ENCODE assay signal across 8 cellular contexts in genomic region chr15:99507016-99507731, GRCh38. TPM values are rescaled to one million over a fixed set of nuclear protein-coding genes. Genes with fewer than 3 reads are reported as not detected.
DNase-seq lines count a peak whose midpoint lies in the region; ATAC-seq, FAIRE-seq and TF ChIP-seq lines count a peak whose summit lies in the region.
"Had no signal": no experiment of that assay in that cellular context is flagged by ENCODE, and none has a peak within 500 bp of the region (broad histone marks: within the 10 kb centered on the region; RNA-seq: fewer than 3 reads in every experiment).

No MANE protein-coding gene starts in this region.

- WGBS in IMR-90 (ENCODE audit: extremely low coverage in 2 of 2, insufficient read length in 1 of 2), 2 experiments = 7% methylated on average over 5 of the region's 13 CpGs; no CpG with 5 or more reads in 1 of the 2 experiments

- in situ Hi-C loops in IMR-90 (cut with MboI; ENCODE audit: low sequenced_read_pairs) = no loop called here

- H3K4me1 ChIP-seq in IMR-90 (ENCODE audit: control insufficient read depth, insufficient read depth, low read length) (peaks cover 21% of the 10 kb centered on the region), tibial artery (peaks cover 3 to 34% (median 21%) of the 10 kb centered on the region in 4 donors)

- H3K18ac ChIP-seq in IMR-90 (ENCODE audit: low read depth, low read length) = peak overlapping the region; percentile 11

- 0 out of 2 replicates have a peak overlapping the region, but pooled peaks have one; percentile 16 for H3K14ac ChIP-seq in IMR-90 (replicated peaks; ENCODE audit: low read depth, low read length)

- peaks cover 1% of the 10 kb centered on the region; the same call in 1 of the 2 replicates for H3K27me3 ChIP-seq in IMR-90 (ENCODE audit: control insufficient read depth, insufficient read depth, low read length)
- H3K27me3 ChIP-seq in SU-DHL-6 (ENCODE audit: low read length) = no peaks in the 10 kb centered on the region
- no peaks in the 10 kb centered on the region for H3K27me3 ChIP-seq in tibial artery

- H3K9me1 ChIP-seq in IMR-90 (ENCODE audit: insufficient read depth, low read length) = peaks cover 10% of the 10 kb centered on the region

- no peak for TF ChIP-seq POLR2A in IMR-90 (IDR thresholded peaks at IDR 0.05; ENCODE audit: low read depth, low read length)

- no peaks in the 10 kb centered on the region for H3K9me2 ChIP-seq in SU-DHL-6 (replicated peaks; ENCODE audit: insufficient read depth, low read length)

- POLR2A ChIA-PET in IMR-90 (lab: Charles Lee; ENCODE audit: unreplicated experiment) = no interaction called here

- no peak for TF ChIP-seq RAD21 in IMR-90 (IDR thresholded peaks at IDR 0.05; ENCODE audit: low read length)

- no peaks in the 10 kb centered on the region for H3F3A ChIP-seq in SU-DHL-6 (ENCODE audit: insufficient read depth)

- dilution Hi-C loops in IMR-90 (cut with HindIII; ENCODE audit: low sequenced_read_pairs, unreplicated experiment) = no loop called here

- ATAC-seq in IMR-90 (ENCODE audit: low read depth) = peak; percentile 87

- DNase-seq in IMR-90 = peak; percentile 88
- DNase-seq in immature natural killer cell = no peak
- DNase-seq in tibial artery = peak in 1 of 2 donors; percentile 37
- no peak for DNase-seq in DMS153 (lab: John Stamatoyannopoulos, UW)
- no peak for DNase-seq in urothelium cell line (ENCODE audit: low spot score)
- no peak for DNase-seq in GDM1 (lab: John Stamatoyannopoulos, UW)

- 0 out of 2 replicates have a peak overlapping the region, but pooled peaks have one; percentile 11 for H3K56ac ChIP-seq in IMR-90 (ENCODE audit: extremely low read depth, insufficient read depth, low read length)

- H3K9ac ChIP-seq in IMR-90 (ENCODE audit: low read depth, low read length) (peak overlapping the region; percentile 41), SU-DHL-6 (ENCODE audit: low read length) (no peak overlapping the region)

- peak overlapping the region; percentile 12 for H2BK5ac ChIP-seq in IMR-90 (ENCODE audit: low read depth, low read length, poor library complexity, severe bottlenecking)

- H3K36me3 Mint-ChIP-seq in immature natural killer cell = no peaks in the 10 kb centered on the region

- H4K5ac ChIP-seq in IMR-90 (ENCODE audit: low read depth, low read length) = peak overlapping the region; percentile 14

- no peak overlapping the region for H2BK15ac ChIP-seq in IMR-90 (ENCODE audit: low read depth, low read length)

- H2BK120ac ChIP-seq in IMR-90 (ENCODE audit: low read depth, low read length) = peak overlapping the region; percentile 61

- H3K4ac ChIP-seq in IMR-90 (ENCODE audit: low read depth, low read length) = peak overlapping the region; percentile 55

- no peak overlapping the region for H3K23ac ChIP-seq in IMR-90 (ENCODE audit: low read depth, low read length)

- TF ChIP-seq CTCF in IMR-90 (conservative IDR thresholded peaks at IDR 0.05; ENCODE audit: low read depth, low read length) (no peak), SU-DHL-6 (IDR thresholded peaks at IDR 0.05; ENCODE audit: insufficient read depth, low read length, poor library complexity, severe bottlenecking) (no peak), tibial artery (IDR thresholded peaks at IDR 0.05) (no peak)

- H3K9me3 ChIP-seq in IMR-90 (ENCODE audit: control insufficient read depth, insufficient read depth, low read length) (no peaks in the 10 kb centered on the region), SU-DHL-6 (ENCODE audit: insufficient read depth, low read length) (no peaks in the 10 kb centered on the region), tibial artery (no peaks in the 10 kb centered on the region)

- H3K4me3 Mint-ChIP-seq in immature natural killer cell = peak overlapping the region; percentile 53 to 72 (median 67)
- H3K4me3 Mint-ChIP-seq: T-helper 1 cell treated with Interleukin-12 subunit alpha and Interleukin-12 subunit beta and Interleukin-4 antibody, amounts not matched to agents 30 μg/mL and 1 μg/mL, for 36 hours had no signal

- H2AK5ac ChIP-seq in IMR-90 (ENCODE audit: low read depth, low read length) = peak overlapping the region; percentile 5; the same call in 1 of the 2 replicates

- H3K36me3 ChIP-seq in IMR-90 (ENCODE audit: control insufficient read depth, insufficient read depth, low read length) = no peaks in the 10 kb centered on the region
- H3K36me3 ChIP-seq in SU-DHL-6 (ENCODE audit: low read length) = no peaks in the 10 kb centered on the region
- H3K36me3 ChIP-seq in tibial artery = no peaks in the 10 kb centered on the region

- peak overlapping the region in 1 of 2 experiments; percentile 52; a peak in 2 of 4 replicates for H4K8ac ChIP-seq in IMR-90 (ENCODE audit: low read depth in 2 of 2, low read length in 2 of 2)

- peaks cover 59 to 75% of the 10 kb centered on the region in 2 donors for H3K4me1 Mint-ChIP-seq in immature natural killer cell

- H3K27ac Mint-ChIP-seq in immature natural killer cell = peak overlapping the region in 1 of 6 donors; percentile 29
- H3K27ac Mint-ChIP-seq: T-helper 1 cell treated with Interleukin-12 subunit alpha and Interleukin-12 subunit beta and Interleukin-4 antibody, amounts not matched to agents 30 μg/mL and 1 μg/mL, for 36 hours had no signal

- H2BK20ac ChIP-seq in IMR-90 (ENCODE audit: low read depth, low read length) = peak overlapping the region; percentile 12; the same call in 1 of the 2 replicates

- H3K4me2 ChIP-seq in IMR-90 (ENCODE audit: low read depth, low read length) = peak overlapping the region; percentile 52
- H3K4me2 ChIP-seq in SU-DHL-6 (ENCODE audit: low read depth, low read length, poor library complexity, severe bottlenecking) = peak overlapping the region; percentile 27

- H3K27ac ChIP-seq in IMR-90 (ENCODE audit: insufficient read depth, low read length) (peak overlapping the region; percentile 86; the same call in 1 of the 2 replicates), SU-DHL-6 (ENCODE audit: low read depth, low read length) (peak overlapping the region; percentile 52), tibial artery (peak overlapping the region; percentile 58 to 60)

- peak overlapping the region; percentile 25 for H2AK9ac ChIP-seq in IMR-90 (replicated peaks; ENCODE audit: low read depth, low read length, poor library complexity)

- peak overlapping the region; percentile 81 for H2AFZ ChIP-seq in IMR-90 (replicated peaks; ENCODE audit: low read length, poor library complexity)
- no peak overlapping the region for H2AFZ ChIP-seq in SU-DHL-6 (ENCODE audit: low read depth, low read length, severe bottlenecking)

- H3K27me3 Mint-ChIP-seq in immature natural killer cell (ENCODE audit: low read depth in 3 of 3) = peaks cover 9 to 14% (median 11%) of the 10 kb centered on the region in 3 donors

- intact Hi-C loops in IMR-90 (cut with micrococcal nuclease) (no loop called here), tibial artery (cut with DNase I; ENCODE audit: low total_unique reads) (no loop called here)

- no peaks in the 10 kb centered on the region for H3K79me1 ChIP-seq in IMR-90 (ENCODE audit: low read depth in 1 of 2, low read length in 2 of 2)

- no TSS peak for BruUV-seq in IMR-90 (replicated peaks; lab: Mats Ljungman, UMichigan)

- H4K91ac ChIP-seq in IMR-90 (ENCODE audit: insufficient read depth, low read depth, low read length) = no peak overlapping the region

- H3K79me2 ChIP-seq in SU-DHL-6 (ENCODE audit: insufficient read depth, low read length) = no peaks in the 10 kb centered on the region

- FAIRE-seq in urothelium cell line (lab: Jason Lieb, UNC) = no peak

- H4K20me1 ChIP-seq in IMR-90 (ENCODE audit: insufficient read depth, low read length) (no peaks in the 10 kb centered on the region), SU-DHL-6 (ENCODE audit: low read depth, low read length) (no peaks in the 10 kb centered on the region)

- H3K4me3 ChIP-seq in IMR-90 (ENCODE audit: insufficient read depth, low read depth, low read length) (no peak overlapping the region), SU-DHL-6 (ENCODE audit: insufficient read depth, low read length, poor library complexity, severe bottlenecking) (no peak overlapping the region), tibial artery (peak overlapping the region; percentile 1 to 15)

- CTCF ChIA-PET in IMR-90 (lab: Yijun Ruan, JAX) = interaction anchor here (0.6 to 1.5 kb wide), 3 partner anchors 13 to 197 kb away, joined by 3 to 6 read pairs (median 3); no protein-coding TSS in a partner anchor

- no peaks in the 10 kb centered on the region for H3K9me3 Mint-ChIP-seq in immature natural killer cell
- H3K9me3 Mint-ChIP-seq: T-helper 1 cell treated with Interleukin-12 subunit alpha and Interleukin-12 subunit beta and Interleukin-4 antibody, amounts not matched to agents 30 μg/mL and 1 μg/mL, for 36 hours had no signal

TF ChIP-seq in IMR-90, 13 proteins besides CTCF, POLR2A, EP300 and RAD21:
- TF ChIP-seq ELK1 (IDR thresholded peaks at IDR 0.05; ENCODE audit: borderline replicate concordance, low read depth, low read length) (no peak), MAFK (IDR thresholded peaks at IDR 0.05; ENCODE audit: low read depth, low read length) (0 out of 2 replicates have a peak, but pooled peaks have one; percentile 3), BHLHE40 (IDR thresholded peaks at IDR 0.05; ENCODE audit: low read depth, low read length) (peak; percentile 80), MAZ (IDR thresholded peaks at IDR 0.05; ENCODE audit: borderline replicate concordance, low read depth, low read length) (peak; percentile 19; the same call in 1 of the 2 replicates)

RNA-seq across cellular contexts. Expression of gene MEF2A, which starts 58.6 kb away (rescaled TPM):
- 16.7 and 20.8 TPM in 2 replicates for total RNA-seq in IMR-90 (2012; rRNA removed)
- polyA plus RNA-seq in IMR-90 (2012; rRNA removed) = 16.1 and 16.6 TPM in 2 replicates
- polyA plus RNA-seq in IMR-90 (2012; cell fraction: cytosol; rRNA removed) = 7.0 and 12.0 TPM in 2 replicates
- 43.0 and 72.9 TPM in 2 replicates for polyA plus RNA-seq in IMR-90 (2012; cell fraction: nucleus; rRNA removed; ENCODE audit: low replicate concordance)
- 10 to 100 TPM in 1 of 3 donors, 1 to 10 TPM in 2; 5.8 to 14.4 (median 6.3) TPM for polyA plus RNA-seq in immature natural killer cell

Comparison
In these comparisons a context has a peak if more than half of its experiments do, and no peak if none do; other contexts are left out.
1. H3K4me3 ChIP-seq: peak in tibial artery (2 of 2); none in IMR-90 (single experiment) and SU-DHL-6 (single experiment).
2. Peak in every context shown above with its lines, with median percentiles within 50 percentile points of each other: H3K27ac ChIP-seq.